ENCODE assay signal across 13 cellular contexts in the genomic region with DNA sequence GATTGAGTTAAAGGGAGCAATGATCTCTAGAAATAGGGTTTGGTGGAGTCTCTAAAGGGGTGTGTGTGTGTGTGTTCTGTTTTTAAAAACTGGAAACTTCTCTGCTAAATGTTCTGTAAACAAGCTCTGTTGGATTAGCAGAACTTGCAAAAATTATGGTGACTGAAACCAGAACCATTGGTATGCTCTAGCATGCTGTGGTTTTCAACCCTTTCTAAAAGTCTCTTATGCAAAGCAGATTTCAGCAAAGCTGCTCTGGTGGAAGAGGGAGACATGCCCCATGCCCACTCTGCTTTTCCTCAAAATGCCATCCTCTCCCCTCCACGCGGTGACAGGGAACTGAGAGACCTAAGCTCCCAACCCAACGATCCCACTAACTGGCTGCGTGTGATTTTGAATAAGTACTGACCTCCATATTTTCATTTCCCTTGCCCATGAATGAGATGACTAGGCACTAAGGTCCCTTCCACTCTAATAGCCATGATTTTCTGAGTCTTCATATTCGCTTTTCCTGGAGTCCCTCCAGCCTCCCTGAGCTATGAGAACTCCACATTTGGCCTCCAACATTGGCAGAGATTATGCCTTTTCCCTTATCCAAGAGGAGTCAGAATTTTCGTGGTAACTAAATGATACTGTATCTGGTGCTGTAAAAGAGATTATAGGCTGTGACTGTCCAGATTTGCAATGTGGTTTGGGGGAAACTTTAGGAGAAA.
DNase-seq lines count a peak whose midpoint lies in the region; ATAC-seq and TF ChIP-seq lines count a peak whose summit lies in the region.
"Had no signal": no experiment of that assay in that cellular context is flagged by ENCODE, and none has a peak within 500 bp of the region (broad histone marks: within the 10 kb centered on the region; RNA-seq: fewer than 3 reads in every experiment).

No MANE protein-coding gene starts in this region.

- no peaks in the 10 kb centered on the region for H3K27me3 ChIP-seq in right atrium auricular region
- H3K27me3 ChIP-seq: ovary, uterus had no signal

- no peaks in the 10 kb centered on the region for H3K36me3 ChIP-seq in right atrium auricular region
- H3K36me3 ChIP-seq: ovary, uterus had no signal

- H3K27ac ChIP-seq in right atrium auricular region, result no peak overlapping the region
- H3K27ac ChIP-seq: ovary, uterus had no signal

- H3K9me3 ChIP-seq in right atrium auricular region, result no peaks in the 10 kb centered on the region
- H3K9me3 ChIP-seq: ovary, uterus had no signal

- no peak overlapping the region for H3K27ac Mint-ChIP-seq in activated T-helper 2 cell treated with anti-CD3 and anti-CD28 coated beads, Interferon-gamma antibody, Interleukin-2, Interleukin-4, amounts not matched to agents 10 μg/mL and 5 μg/mL and 100 μg/mL, durations not matched to agents 14 hours and 24 hours and 36 hours
- H3K27ac Mint-ChIP-seq: activated naive CD8-positive, alpha-beta T cell treated with anti-CD3 and anti-CD28 coated beads, Interleukin-2, amount 10 ng/mL, durations not matched to agents 7 days and 5 days had no signal

- no peaks in the 10 kb centered on the region for H3K36me3 Mint-ChIP-seq in activated T-helper 2 cell treated with anti-CD3 and anti-CD28 coated beads, Interferon-gamma antibody, Interleukin-2, Interleukin-4, amounts not matched to agents 10 μg/mL and 5 μg/mL and 100 μg/mL, durations not matched to agents 14 hours and 24 hours and 36 hours (ENCODE audit: low read depth)
- H3K36me3 Mint-ChIP-seq: activated naive CD8-positive, alpha-beta T cell treated with anti-CD3 and anti-CD28 coated beads, Interleukin-2, amount 10 ng/mL, durations not matched to agents 7 days and 5 days had no signal

- H3K9me3 Mint-ChIP-seq in activated T-helper 2 cell treated with anti-CD3 and anti-CD28 coated beads, Interferon-gamma antibody, Interleukin-2, Interleukin-4, amounts not matched to agents 10 μg/mL and 5 μg/mL and 100 μg/mL, durations not matched to agents 14 hours and 24 hours and 36 hours, result no peaks in the 10 kb centered on the region
- H3K9me3 Mint-ChIP-seq: activated naive CD8-positive, alpha-beta T cell treated with anti-CD3 and anti-CD28 coated beads, Interleukin-2, amount 10 ng/mL, durations not matched to agents 7 days and 5 days had no signal

- DNase-seq in left lobe of liver (ENCODE audit: low spot score) (no peak), hepatic stellate cell (ENCODE audit: low spot score) (no peak), hypothalamus (lab: John Stamatoyannopoulos, UW) (no peak), right atrium auricular region (ENCODE audit: low spot score) (no peak)
- no peak for DNase-seq in activated T-helper 2 cell treated with anti-CD3 and anti-CD28 coated beads, Interferon-gamma antibody, Interleukin-2, Interleukin-4, amounts not matched to agents 10 μg/mL and 5 μg/mL and 100 μg/mL, durations not matched to agents 14 hours and 24 hours and 36 hours (ENCODE audit: low spot score)
- DNase-seq: activated naive CD8-positive, alpha-beta T cell treated with anti-CD3 and anti-CD28 coated beads, Interleukin-2, amount 10 ng/mL, durations not matched to agents 7 days and 5 days; COR-L47; OCI-M1; ovary; uterus had no signal

- H3K27me3 Mint-ChIP-seq in activated T-helper 2 cell treated with anti-CD3 and anti-CD28 coated beads, Interferon-gamma antibody, Interleukin-2, Interleukin-4, amounts not matched to agents 10 μg/mL and 5 μg/mL and 100 μg/mL, durations not matched to agents 14 hours and 24 hours and 36 hours (ENCODE audit: low read depth), result peaks cover 18% of the 10 kb centered on the region

- ATAC-seq in GM18867 (IDR thresholded peaks at IDR 0.05; ENCODE audit: unreplicated experiment) (peak; percentile 87), GM21576 (IDR thresholded peaks at IDR 0.05; ENCODE audit: unreplicated experiment) (peak; percentile 86), HG03159 (IDR thresholded peaks at IDR 0.05; ENCODE audit: unreplicated experiment) (peak; percentile 81), left lobe of liver (peak; percentile 12)

- H3K4me3 ChIP-seq in right atrium auricular region, result no peak overlapping the region
- H3K4me3 ChIP-seq: ovary, uterus had no signal

- intact Hi-C loops in activated T-helper 2 cell treated with anti-CD3 and anti-CD28 coated beads, Interferon-gamma antibody, Interleukin-2, Interleukin-4, amounts not matched to agents 10 μg/mL and 5 μg/mL and 100 μg/mL, durations not matched to agents 14 hours and 24 hours and 36 hours (cut with micrococcal nuclease), result no loop called here

- no peaks in the 10 kb centered on the region for H3K4me1 Mint-ChIP-seq in activated T-helper 2 cell treated with anti-CD3 and anti-CD28 coated beads, Interferon-gamma antibody, Interleukin-2, Interleukin-4, amounts not matched to agents 10 μg/mL and 5 μg/mL and 100 μg/mL, durations not matched to agents 14 hours and 24 hours and 36 hours (ENCODE audit: low read depth)
- H3K4me1 Mint-ChIP-seq: activated naive CD8-positive, alpha-beta T cell treated with anti-CD3 and anti-CD28 coated beads, Interleukin-2, amount 10 ng/mL, durations not matched to agents 7 days and 5 days had no signal

- no peak for TF ChIP-seq CTCF in right atrium auricular region (IDR thresholded peaks at IDR 0.05)

- H3K4me3 Mint-ChIP-seq in activated T-helper 2 cell treated with anti-CD3 and anti-CD28 coated beads, Interferon-gamma antibody, Interleukin-2, Interleukin-4, amounts not matched to agents 10 μg/mL and 5 μg/mL and 100 μg/mL, durations not matched to agents 14 hours and 24 hours and 36 hours (ENCODE audit: low read depth), result no peak overlapping the region
- H3K4me3 Mint-ChIP-seq: activated naive CD8-positive, alpha-beta T cell treated with anti-CD3 and anti-CD28 coated beads, Interleukin-2, amount 10 ng/mL, durations not matched to agents 7 days and 5 days had no signal

- H3K4me1 ChIP-seq in right atrium auricular region, result no peaks in the 10 kb centered on the region
- H3K4me1 ChIP-seq: uterus had no signal

Comparison
In these comparisons a context has a peak if more than half of its experiments do, and no peak if none do; other contexts are left out.
1. ATAC-seq: peak in every context shown above with its lines; median percentile 87 in GM18867; 86 in GM21576; 81 in HG03159; 12 in left lobe of liver.